In the genomic region with DNA sequence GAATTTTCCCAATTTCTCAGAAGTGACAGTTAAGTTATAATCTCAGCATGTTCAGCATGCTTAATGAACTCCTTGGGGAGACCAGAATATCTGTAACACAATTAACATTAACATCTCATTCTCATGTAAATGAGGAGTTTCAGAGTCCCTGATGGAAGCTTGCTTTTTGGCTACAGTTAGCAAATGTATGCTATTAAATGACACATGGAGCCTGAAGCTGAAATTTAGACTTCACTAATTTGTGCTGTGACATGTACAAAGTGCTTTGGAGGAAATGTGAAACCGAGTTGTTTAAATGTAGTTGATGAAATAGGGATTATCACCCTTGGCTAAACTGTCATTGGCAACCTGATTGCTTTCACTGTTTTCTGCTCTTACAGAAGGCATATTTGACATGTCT, we compare ENCODE assay signal across 19 cellular contexts.
"Had no signal": no experiment of that assay in that cellular context is flagged by ENCODE, and none has a peak within 500 bp of the region (broad histone marks: within the 10 kb centered on the region; RNA-seq: fewer than 3 reads in every experiment).

No MANE protein-coding gene starts in this region.

- ATAC-seq: activated CD8-positive, alpha-beta T cell treated with anti-CD3 and anti-CD28 coated beads, Interleukin-2, amount 10 ng/mL, durations not matched to agents 7 days and 5 days; activated naive CD8-positive, alpha-beta T cell treated with anti-CD3 and anti-CD28 coated beads, Interleukin-2, amount 50 U/mL, for 24 hours; left lobe of liver; mucosa of descending colon; natural killer cell; psoas muscle; sciatic nerve; stimulated activated memory B cell treated with anti-CD40 and anti-IgM and Interleukin-4, amounts not matched to agents 10 μg/mL and 1 μg/mL and 100 μg/mL, for 72 hours had no signal

- H3K9me3 ChIP-seq: ascending aorta, transverse colon had no signal

- H3K4me3 ChIP-seq: ascending aorta, esophagus muscularis mucosa, mucosa of descending colon, psoas muscle, spleen, transverse colon had no signal

- H3K27ac ChIP-seq: ascending aorta, esophagus muscularis mucosa, psoas muscle, spleen, transverse colon, WERI-Rb-1 had no signal

- H3K36me3 ChIP-seq: ascending aorta, esophagus muscularis mucosa, spleen, transverse colon, WERI-Rb-1 had no signal

- H3K4me1 ChIP-seq: ascending aorta, esophagus muscularis mucosa, psoas muscle, spleen, transverse colon had no signal

- DNase-seq: activated CD4-positive, alpha-beta T cell treated with anti-CD3 and anti-CD28 coated beads for 48 hours; activated CD8-positive, alpha-beta memory T cell treated with anti-CD3 and anti-CD28 coated beads, Interleukin-2, amount 50 U/mL, for 48 hours; activated CD8-positive, alpha-beta T cell treated with anti-CD3 and anti-CD28 coated beads, Interleukin-2, amount 10 ng/mL, durations not matched to agents 7 days and 5 days; activated naive CD4-positive, alpha-beta T cell treated with Interleukin-2 at 50 U/mL for 16 hours; activated naive CD8-positive, alpha-beta T cell treated with anti-CD3 and anti-CD28 coated beads, Interleukin-2, amount 50 U/mL, for 24 hours; hypothalamus; mammary epithelial cell; mucosa of descending colon; natural killer cell; psoas muscle; spleen; stimulated activated CD4-positive, alpha-beta T cell treated with anti-CD3 and anti-CD28 coated beads, Interleukin-1b, Interleukin-23, amount 100 ng/mL, for 48 hours; transverse colon; WERI-Rb-1 had no signal

- H3K27me3 ChIP-seq: ascending aorta, esophagus muscularis mucosa, spleen, transverse colon had no signal
